Comparison of ENCODE assay signal across 1 cellular context in the genomic region with DNA sequence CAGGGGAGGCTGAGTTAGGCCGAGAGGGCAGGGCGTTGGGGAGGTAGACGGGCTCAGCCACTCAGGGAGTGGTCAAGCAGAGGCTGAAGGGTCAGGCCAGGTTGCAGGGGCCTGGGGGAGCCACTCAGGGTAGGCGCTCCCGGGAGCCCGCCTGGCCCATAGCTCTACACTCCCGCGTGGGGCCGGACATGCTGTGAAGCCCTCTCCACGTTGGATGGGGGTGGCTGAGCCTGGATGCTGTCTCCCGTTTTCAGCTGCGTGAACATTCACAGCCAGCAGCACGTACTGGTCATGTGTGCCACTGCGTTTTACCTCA.
TF ChIP-seq lines count a peak whose summit lies in the region.

No MANE protein-coding gene starts in this region.

TF ChIP-seq in K562, 482 proteins besides CTCF, POLR2A, EP300 and RAD21:
- TF ChIP-seq ZBTB8A (IDR thresholded peaks at IDR 0.05; ENCODE audit: partially characterized antibody) (no peak), FOXA3 (CRISPR knock-in tag; conservative IDR thresholded peaks at IDR 0.05 in 1 of 2, IDR thresholded peaks at IDR 0.05 in 1 of 2) (no peak), ZBTB33 (CRISPR knock-in tag; IDR thresholded peaks at IDR 0.05) (0 out of 2 replicates have a peak, but pooled peaks have one; percentile 26), ZFP30 (CRISPR knock-in tag; IDR thresholded peaks at IDR 0.05; ENCODE audit: borderline replicate concordance) (no peak), RBM22 (IDR thresholded peaks at IDR 0.05; ENCODE audit: low read depth, low read length, poor library complexity, severe bottlenecking) (peak; percentile 9)
TF ChIP-seq in K562: peak in this region for 2.
